In the genomic region with DNA sequence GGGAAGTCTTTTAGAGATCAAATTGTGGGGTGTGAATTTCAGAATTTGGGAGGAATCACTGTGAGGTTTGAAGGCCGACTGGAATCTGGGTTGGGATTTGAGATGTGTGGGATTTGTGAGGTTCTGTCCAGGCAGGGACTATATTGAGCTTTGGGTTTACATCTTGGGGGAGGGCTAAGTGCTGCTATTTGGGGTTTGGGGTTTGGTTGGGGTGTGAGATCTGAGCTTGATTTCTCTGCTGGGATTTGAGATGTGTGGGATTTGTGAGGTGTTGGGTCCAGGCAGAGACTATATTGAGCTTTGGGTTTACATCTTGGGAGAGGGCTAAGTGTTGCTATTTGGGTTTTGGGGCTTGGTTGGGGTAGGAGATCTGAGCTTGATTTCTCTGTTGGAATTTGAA, we compare ENCODE assay signal across 8 cellular contexts. TPM values are rescaled to one million over a fixed set of nuclear protein-coding genes. Genes with fewer than 3 reads are reported as not detected.
A peak's percentile ranks its signal among the peaks of the same experiment; 100 is the strongest.
DNase-seq lines count a peak whose midpoint lies in the region; FAIRE-seq and TF ChIP-seq lines count a peak whose summit lies in the region.

No MANE protein-coding gene starts in this region.

- H3K4me2 ChIP-seq in OCI-LY3 (ENCODE audit: low read length): peak overlapping the region; percentile 91

- H3K27ac ChIP-seq in CD8-positive, alpha-beta memory T cell (ENCODE audit: low read depth, low read length): peak overlapping the region; percentile 70
- H3K27ac ChIP-seq in OCI-LY3 (ENCODE audit: low read length): no peak overlapping the region
- no peak overlapping the region for H3K27ac ChIP-seq in effector memory CD4-positive, alpha-beta T cell (ENCODE audit: insufficient read depth, low read length, poor library complexity, severe bottlenecking)

- FAIRE-seq in H54 (lab: Jason Lieb, UNC): no peak

- H3K4me3 Mint-ChIP-seq in CD8-positive, alpha-beta memory T cell: peak overlapping the region; percentile 85 to 99 (median 96)
- H3K4me3 Mint-ChIP-seq in endothelial cell (ENCODE audit: unreplicated experiment) (peak overlapping the region; percentile 92), osteocyte (ENCODE audit: unreplicated experiment) (peak overlapping the region; percentile 97)

- peaks cover 9% of the 10 kb centered on the region for H3K36me3 ChIP-seq in CD8-positive, alpha-beta memory T cell (ENCODE audit: insufficient read depth, low read length)
- H3K36me3 ChIP-seq in OCI-LY3 (replicated peaks; ENCODE audit: low read depth, low read length): no peaks in the 10 kb centered on the region
- H3K36me3 ChIP-seq in effector memory CD4-positive, alpha-beta T cell (ENCODE audit: control insufficient read depth, insufficient read depth, low read length): peaks cover 13% of the 10 kb centered on the region

- CTCF ChIA-PET in CD8-positive, alpha-beta memory T cell (lab: Charles Lee): interaction anchor here (1.0 to 3.0 kb wide), 5 partner anchors 10 to 143 kb away, joined by 3 to 13 read pairs (median 6); no protein-coding TSS in a partner anchor

- H3K4me1 ChIP-seq in CD8-positive, alpha-beta memory T cell (ENCODE audit: insufficient read depth, low read length): peaks cover 26% of the 10 kb centered on the region
- H3K4me1 ChIP-seq in OCI-LY3 (ENCODE audit: low read length): peaks cover 11% of the 10 kb centered on the region
- H3K4me1 ChIP-seq in effector memory CD4-positive, alpha-beta T cell (ENCODE audit: control insufficient read depth, insufficient read depth, low read length, poor library complexity, severe bottlenecking): peaks cover 26% of the 10 kb centered on the region

- H3K79me2 ChIP-seq in OCI-LY3 (ENCODE audit: low read length): peaks cover 11% of the 10 kb centered on the region

- POLR2A ChIA-PET in CD8-positive, alpha-beta memory T cell (lab: Charles Lee): interaction anchor here (1.2 to 1.3 kb wide), 2 partner anchors 11 to 112 kb away, joined by 3 to 5 read pairs; partner anchors contain the start of gene DNPEP

- no peak overlapping the region for H2AFZ ChIP-seq in OCI-LY3 (ENCODE audit: low read depth, low read length)

- peak overlapping the region; percentile 77 for H3K4me3 ChIP-seq in CD8-positive, alpha-beta memory T cell (ENCODE audit: low read length)
- H3K4me3 ChIP-seq in OCI-LY3 (ENCODE audit: low read length): peak overlapping the region; percentile 98
- H3K4me3 ChIP-seq in effector memory CD4-positive, alpha-beta T cell (ENCODE audit: insufficient read depth, low read depth, low read length, poor library complexity, severe bottlenecking): no peak overlapping the region

- DNase-seq in CD8-positive, alpha-beta memory T cell: no peak
- DNase-seq in endothelial cell (ENCODE audit: low spot score): no peak
- no peak for DNase-seq in osteocyte (ENCODE audit: extremely low spot score, unreplicated experiment)
- DNase-seq in globus pallidus (ENCODE audit: low spot score): no peak
- DNase-seq in C1 segment of cervical spinal cord (lab: John Stamatoyannopoulos, UW): no peak
- no peak for DNase-seq in effector memory CD4-positive, alpha-beta T cell
- no peak for DNase-seq in H54 (ENCODE audit: insufficient read length, low spot score)

- TF ChIP-seq POLR2A in H54 (IDR thresholded peaks at IDR 0.05; ENCODE audit: low read depth, low read length): no peak

- TF ChIP-seq CTCF in OCI-LY3 (IDR thresholded peaks at IDR 0.05; ENCODE audit: low read depth, low read length): no peak
- no peak for TF ChIP-seq CTCF in endothelial cell (IDR thresholded peaks at IDR 0.05; ENCODE audit: unreplicated experiment)
- no peak for TF ChIP-seq CTCF in osteocyte (IDR thresholded peaks at IDR 0.05)

- H3K9me3 Mint-ChIP-seq in CD8-positive, alpha-beta memory T cell: no peaks in the 10 kb centered on the region
- H3K9me3 Mint-ChIP-seq in endothelial cell (ENCODE audit: unreplicated experiment): no peaks in the 10 kb centered on the region
- no peaks in the 10 kb centered on the region for H3K9me3 Mint-ChIP-seq in osteocyte (ENCODE audit: unreplicated experiment)

- peaks cover 21 to 31% of the 10 kb centered on the region in 2 donors for H3K27me3 Mint-ChIP-seq in CD8-positive, alpha-beta memory T cell
- H3K27me3 Mint-ChIP-seq in endothelial cell (ENCODE audit: unreplicated experiment): peaks cover 24% of the 10 kb centered on the region
- H3K27me3 Mint-ChIP-seq in osteocyte (ENCODE audit: unreplicated experiment): no peaks in the 10 kb centered on the region

- no peaks in the 10 kb centered on the region for H3K9me3 ChIP-seq in CD8-positive, alpha-beta memory T cell (ENCODE audit: low read length)
- no peaks in the 10 kb centered on the region for H3K9me3 ChIP-seq in OCI-LY3 (ENCODE audit: insufficient read depth, low read length)
- H3K9me3 ChIP-seq in effector memory CD4-positive, alpha-beta T cell (ENCODE audit: control insufficient read depth, low read length): no peaks in the 10 kb centered on the region

- H3K27ac Mint-ChIP-seq in CD8-positive, alpha-beta memory T cell: peak overlapping the region; percentile 2 to 91 (median 64)
- H3K27ac Mint-ChIP-seq in endothelial cell (ENCODE audit: unreplicated experiment): peak overlapping the region; percentile 22
- H3K27ac Mint-ChIP-seq in osteocyte (ENCODE audit: unreplicated experiment): peak overlapping the region; percentile 99

- peaks cover 28% of the 10 kb centered on the region for H3K27me3 ChIP-seq in CD8-positive, alpha-beta memory T cell (ENCODE audit: insufficient read depth, low read length, poor library complexity, severe bottlenecking)
- peaks cover 7% of the 10 kb centered on the region; the same call in 1 of the 2 replicates for H3K27me3 ChIP-seq in OCI-LY3 (ENCODE audit: low read depth, low read length)
- peaks cover 28% of the 10 kb centered on the region for H3K27me3 ChIP-seq in effector memory CD4-positive, alpha-beta T cell (replicated peaks; ENCODE audit: control insufficient read depth, insufficient read depth, low read length, poor library complexity, severe bottlenecking)

- H4K20me1 ChIP-seq in OCI-LY3 (ENCODE audit: insufficient read depth, low read length): no peaks in the 10 kb centered on the region

- peak overlapping the region; percentile 88 for H3K9ac ChIP-seq in OCI-LY3 (ENCODE audit: low read length)

- H3K4me1 Mint-ChIP-seq in CD8-positive, alpha-beta memory T cell: peaks cover 28 to 45% (median 32%) of the 10 kb centered on the region in 3 donors
- peaks cover 50% of the 10 kb centered on the region for H3K4me1 Mint-ChIP-seq in endothelial cell (ENCODE audit: unreplicated experiment)
- H3K4me1 Mint-ChIP-seq in osteocyte (ENCODE audit: unreplicated experiment): peaks cover 25% of the 10 kb centered on the region

- H3K36me3 Mint-ChIP-seq in CD8-positive, alpha-beta memory T cell: peaks cover 4 to 25% (median 13%) of the 10 kb centered on the region in 3 donors
- H3K36me3 Mint-ChIP-seq in endothelial cell (ENCODE audit: low read depth, unreplicated experiment) (peaks cover 11% of the 10 kb centered on the region), osteocyte (ENCODE audit: unreplicated experiment) (peaks cover 12% of the 10 kb centered on the region)

RNA-seq across cellular contexts. Expression of gene GMPPA, which starts 0.9 kb away (rescaled TPM):
- total RNA-seq in CD8-positive, alpha-beta memory T cell: 10 to 100 TPM; 36.9 to 37.1 TPM
- polyA plus RNA-seq in CD8-positive, alpha-beta memory T cell: 32.5 TPM
- total RNA-seq in endothelial cell (ENCODE audit: unreplicated experiment): 30.2 TPM
- 41.4 and 42.5 TPM in 2 replicates for total RNA-seq in osteocyte

RNA-seq across cellular contexts. Expression of gene ASIC4, which starts 14.7 kb away (rescaled TPM):
- not detected for total RNA-seq in CD8-positive, alpha-beta memory T cell
- not detected for polyA plus RNA-seq in CD8-positive, alpha-beta memory T cell
- total RNA-seq in endothelial cell (ENCODE audit: unreplicated experiment) (1.6 TPM), osteocyte (0.11 and 0.13 TPM in 2 replicates)

RNA-seq across cellular contexts. Expression of gene CHPF, which starts 44.1 kb away (rescaled TPM):
- 10 to 100 TPM; 32.9 to 36.5 TPM for total RNA-seq in CD8-positive, alpha-beta memory T cell
- 8.7 TPM for polyA plus RNA-seq in CD8-positive, alpha-beta memory T cell
- total RNA-seq in endothelial cell (ENCODE audit: unreplicated experiment): 4.1 TPM
- total RNA-seq in osteocyte: 144 and 151 TPM in 2 replicates

RNA-seq across cellular contexts. Expression of gene TMEM198, which starts 44.3 kb away (rescaled TPM):
- total RNA-seq in CD8-positive, alpha-beta memory T cell: 1 to 10 TPM; 5.2 to 6.0 TPM
- not detected for polyA plus RNA-seq in CD8-positive, alpha-beta memory T cell
- total RNA-seq in endothelial cell (ENCODE audit: unreplicated experiment): not detected
- total RNA-seq in osteocyte: 5.3 and 6.7 TPM in 2 replicates

Comparison
In these comparisons a context has a peak if more than half of its experiments do, and no peak if none do; other contexts are left out.
1. H3K27ac Mint-ChIP-seq: peak in every context shown above with its lines; median percentile 99 in osteocyte; 64 in CD8-positive, alpha-beta memory T cell; 22 in endothelial cell.